Comparison of ENCODE assay signal across 8 cellular contexts in the genomic region with DNA sequence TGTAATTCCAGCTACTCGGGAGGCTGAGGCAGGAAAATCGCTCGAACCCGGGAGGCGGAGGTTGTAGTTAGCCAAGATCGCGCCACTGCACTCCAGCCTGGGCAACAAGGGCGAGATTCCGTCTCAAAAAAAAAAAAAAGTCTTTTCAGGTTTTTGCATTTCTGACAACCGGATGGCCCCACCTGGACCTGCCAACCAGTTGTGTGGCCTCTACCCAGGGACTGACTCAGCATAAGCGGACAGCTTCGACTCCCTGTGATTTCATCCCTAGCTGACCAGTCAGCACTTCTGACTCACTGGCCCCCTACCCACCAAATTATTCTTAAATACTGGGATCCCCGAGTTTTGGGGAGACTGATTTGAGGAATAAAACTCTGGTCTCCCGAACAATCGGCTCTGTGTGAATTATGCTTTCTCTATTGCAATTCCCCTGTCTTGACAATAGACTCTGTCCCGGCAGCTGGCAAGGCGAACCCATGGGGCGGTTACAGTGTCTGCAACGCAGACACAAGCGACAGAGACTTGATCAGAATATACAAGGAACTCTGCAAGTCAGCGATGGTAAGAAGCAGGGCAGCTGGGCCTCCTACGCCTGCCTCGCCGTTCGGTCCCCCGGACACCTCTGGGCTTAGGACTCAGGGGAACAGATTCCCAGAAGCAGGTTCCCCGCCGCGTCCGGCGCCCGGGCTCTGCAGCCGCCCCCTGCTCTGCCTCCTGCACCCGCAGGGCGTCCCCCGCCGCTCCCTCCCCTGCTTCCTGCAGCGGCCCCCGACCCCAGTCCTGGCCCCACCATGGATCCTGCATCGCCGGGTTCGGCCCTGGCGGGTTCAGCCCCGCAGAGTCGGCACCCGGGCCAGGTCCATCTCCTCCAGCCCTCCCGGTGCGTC. TPM values are rescaled to one million over a fixed set of nuclear protein-coding genes. Genes with fewer than 3 reads are reported as not detected.
DNase-seq lines count a peak whose midpoint lies in the region; ATAC-seq and TF ChIP-seq lines count a peak whose summit lies in the region.

No MANE protein-coding gene starts in this region.

- H3F3A ChIP-seq in OCI-LY1 (ENCODE audit: insufficient read depth, low read length) = 0 out of 2 replicates have a peak, but pooled peaks cover 5% of the 10 kb centered on the region

- no peak for TF ChIP-seq CTCF in OCI-LY1 (IDR thresholded peaks at IDR 0.05; ENCODE audit: low read length)
- TF ChIP-seq CTCF in mammary epithelial cell (conservative IDR thresholded peaks at IDR 0.05 in 1 of 2, IDR thresholded peaks at IDR 0.05 in 1 of 2; ENCODE audit: extremely low read depth in 1 of 2, insufficient read depth in 1 of 2, low read depth in 1 of 2, low read length in 2 of 2) = no peak

- ATAC-seq in HG02852 (IDR thresholded peaks at IDR 0.05; ENCODE audit: unreplicated experiment) (peak; percentile 28), left colon (peak; percentile 26)

- 7% methylated on average over 14 of the region's 48 CpGs for WGBS in mammary epithelial cell (ENCODE audit: low coverage, missing lambda C conversion rate)

- H3K36me3 ChIP-seq in OCI-LY1 (ENCODE audit: insufficient read depth, low read length) (peaks cover 10% of the 10 kb centered on the region; the same call in 1 of the 2 replicates), mammary epithelial cell (ENCODE audit: insufficient read depth, low read length) (no peaks in the 10 kb centered on the region)

- CTCF ChIA-PET in mammary epithelial cell (lab: Charles Lee; ENCODE audit: low non-redundant PET) = no interaction called here

- dilution Hi-C loops in mammary epithelial cell (cut with HindIII; ENCODE audit: low sequenced_read_pairs) = no loop called here

- BruUV-seq in mammary epithelial cell (replicated peaks; lab: Mats Ljungman, UMichigan) = no TSS peak

- no peaks in the 10 kb centered on the region for H3K9me3 ChIP-seq in OCI-LY1 (ENCODE audit: low read length)
- H3K9me3 ChIP-seq in mammary epithelial cell (replicated peaks; ENCODE audit: insufficient read depth, low read length) = no peaks in the 10 kb centered on the region

- peak overlapping the region; percentile 96 for H3K4me3 ChIP-seq in OCI-LY1 (ENCODE audit: low read depth, low read length, poor library complexity, severe bottlenecking)
- peak overlapping the region; percentile 87 to 92 (median 90) for H3K4me3 ChIP-seq in mammary epithelial cell (replicated peaks in 1 of 3; ENCODE audit: insufficient read depth in 1 of 3, low read depth in 2 of 3, low read length in 3 of 3)

- in situ Hi-C loops in mammary epithelial cell (cut with MboI; ENCODE audit: low sequenced_read_pairs in 2 of 2) = no loop called here

- peaks cover 37% of the 10 kb centered on the region for H3K79me2 ChIP-seq in OCI-LY1 (ENCODE audit: insufficient read depth, low read length)
- peaks cover 40% of the 10 kb centered on the region for H3K79me2 ChIP-seq in mammary epithelial cell (ENCODE audit: insufficient read depth, low read length)

- H2AFZ ChIP-seq in OCI-LY1 (ENCODE audit: low read length) = no peak overlapping the region
- H2AFZ ChIP-seq in mammary epithelial cell (ENCODE audit: low read depth, low read length) = peak overlapping the region; percentile 94

- intact Hi-C loops in mammary epithelial cell (cut with micrococcal nuclease) = loop anchor here (2.0 to 5.0 kb wide), 2 partner anchors 20 to 119 kb away; a partner anchor contains a TSS
- intact Hi-C loops in left colon (cut with DNase I, micrococcal nuclease) = no loop called here

- DNase-seq in NCI-H2107 treated with DMSO at 0.1 percent for 48 hours (lab: John Stamatoyannopoulos, UW; ENCODE audit: unreplicated experiment) (peak; percentile 21), NCI-H2107 (lab: John Stamatoyannopoulos, UW) (no peak), mammary epithelial cell (no peak), left colon (no peak), DMS153 treated with DMSO at 0.1 percent for 48 hours (lab: John Stamatoyannopoulos, UW; ENCODE audit: unreplicated experiment) (no peak)
- DNase-seq in stimulated activated naive CD4-positive, alpha-beta T cell (lab: John Stamatoyannopoulos, UW) = peak in 4 of 6 experiments; percentile 24 to 61 (median 34)

- H4K20me1 ChIP-seq in OCI-LY1 (ENCODE audit: insufficient read depth, low read length) (no peaks in the 10 kb centered on the region), mammary epithelial cell (ENCODE audit: insufficient read depth, low read length) (no peaks in the 10 kb centered on the region)

- no peaks in the 10 kb centered on the region for H3K9me2 ChIP-seq in OCI-LY1 (ENCODE audit: low read depth, low read length)

- H3K4me1 ChIP-seq in OCI-LY1 (ENCODE audit: insufficient read depth, low read length, severe bottlenecking) = peaks cover 26% of the 10 kb centered on the region
- peaks cover 19% of the 10 kb centered on the region for H3K4me1 ChIP-seq in mammary epithelial cell (ENCODE audit: insufficient read depth, low read length)

- H3K27ac ChIP-seq in OCI-LY1 (ENCODE audit: low read depth, low read length, poor library complexity, severe bottlenecking) (no peak overlapping the region), mammary epithelial cell (ENCODE audit: insufficient read depth, low read depth, low read length) (no peak overlapping the region)

- H3K27me3 ChIP-seq in OCI-LY1 (ENCODE audit: insufficient read depth, low read length) = 0 out of 2 replicates have a peak, but pooled peaks cover 5% of the 10 kb centered on the region
- no peaks in the 10 kb centered on the region for H3K27me3 ChIP-seq in mammary epithelial cell (ENCODE audit: insufficient read depth, low read length)

- H3K4me2 ChIP-seq in OCI-LY1 (ENCODE audit: low read length) = peak overlapping the region; percentile 85
- H3K4me2 ChIP-seq in mammary epithelial cell (ENCODE audit: insufficient read depth, low read depth, low read length) = peak overlapping the region; percentile 99

- peak overlapping the region; percentile 90 for H3K9ac ChIP-seq in OCI-LY1 (ENCODE audit: low read length)
- no peak overlapping the region for H3K9ac ChIP-seq in mammary epithelial cell (ENCODE audit: insufficient read depth, low read length)

RNA-seq across cellular contexts. Expression of a gene that starts 0.7 kb away (rescaled TPM):
- total RNA-seq in mammary epithelial cell (100 to 1,000 TPM; 102 to 140 TPM), left colon (100 to 1,000 TPM; 159 to 186 TPM)
- 142 TPM for polyA plus RNA-seq in mammary epithelial cell
- 102 TPM for polyA minus RNA-seq in mammary epithelial cell

RNA-seq across cellular contexts. Expression of a gene that starts 30.8 kb away (rescaled TPM):
- total RNA-seq in mammary epithelial cell (10 to 100 TPM; 47.0 to 78.2 TPM), left colon (10 to 100 TPM; 49.2 to 60.2 TPM)
- polyA plus RNA-seq in mammary epithelial cell = 29.6 TPM
- 39.8 TPM for polyA minus RNA-seq in mammary epithelial cell

RNA-seq across cellular contexts. Expression of a gene that starts 40.5 kb away (rescaled TPM):
- total RNA-seq in mammary epithelial cell (100 to 1,000 TPM; 202 to 214 TPM), left colon (100 to 1,000 TPM; 248 to 294 TPM)
- 140 TPM for polyA plus RNA-seq in mammary epithelial cell
- 75.0 TPM for polyA minus RNA-seq in mammary epithelial cell

RNA-seq across cellular contexts. Expression of a gene that starts 43.4 kb away (rescaled TPM):
- total RNA-seq in mammary epithelial cell (not detected), left colon (under 1 TPM in 1 of 2 donors, not detected in 1; 0.36 TPM)
- not detected for polyA plus RNA-seq in mammary epithelial cell
- not detected for polyA minus RNA-seq in mammary epithelial cell

RNA-seq across cellular contexts. Expression of a gene that starts 50.9 kb away (rescaled TPM):
- total RNA-seq in mammary epithelial cell (10 to 100 TPM; 10.0 to 22.5 TPM), left colon (10 to 100 TPM; 26.9 to 31.3 TPM)
- 9.6 TPM for polyA plus RNA-seq in mammary epithelial cell
- polyA minus RNA-seq in mammary epithelial cell = 1.6 TPM

Comparison
In these comparisons a context has a peak if more than half of its experiments do, and no peak if none do; other contexts are left out.
1. DNase-seq: peak in NCI-H2107 treated with DMSO at 0.1 percent for 48 hours (single experiment) and stimulated activated naive CD4-positive, alpha-beta T cell (4 of 6); none in NCI-H2107 (single experiment), mammary epithelial cell (single experiment), left colon (0 of 2) and DMS153 treated with DMSO at 0.1 percent for 48 hours (single experiment).